Comparison of ENCODE assay signal across 16 cellular contexts in the genomic region with DNA sequence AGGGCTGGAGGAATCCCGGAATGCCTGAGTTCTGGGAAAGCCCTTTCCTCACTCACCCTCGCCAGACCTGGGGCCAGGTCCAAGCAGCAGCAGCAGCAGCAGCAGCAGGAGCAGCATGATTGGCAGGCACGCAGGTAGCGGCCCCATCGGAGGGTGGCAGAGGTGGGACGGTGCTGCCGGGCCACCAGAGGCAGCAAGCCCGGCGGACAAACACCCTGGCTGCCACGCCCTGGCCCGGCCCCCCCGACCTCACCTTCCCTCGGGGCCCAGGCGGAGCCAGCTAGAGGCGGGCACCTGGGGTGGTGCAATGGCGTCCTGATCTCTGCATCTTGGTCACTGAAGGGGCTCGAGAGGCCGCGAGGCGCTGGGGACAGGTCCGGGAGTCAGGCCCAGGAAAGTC.
A peak's percentile ranks its signal among the peaks of the same experiment; 100 is the strongest.
DNase-seq lines count a peak whose midpoint lies in the region; ATAC-seq, FAIRE-seq and TF ChIP-seq lines count a peak whose summit lies in the region.
"Had no signal": no experiment of that assay in that cellular context is flagged by ENCODE, and none has a peak within 500 bp of the region (broad histone marks: within the 10 kb centered on the region; RNA-seq: fewer than 3 reads in every experiment).

No MANE protein-coding gene starts in this region.

- no peak overlapping the region; the same call in 1 of the 2 replicates for H3K27ac Mint-ChIP-seq in GM23338
- H3K27ac Mint-ChIP-seq: activated B cell treated with CpG ODN at 0.5 μM for 24 hours; T-helper 1 cell treated with Interleukin-12 subunit alpha and Interleukin-12 subunit beta and Interleukin-4 antibody, amounts not matched to agents 30 μg/mL and 1 μg/mL, for 36 hours had no signal

- no peaks in the 10 kb centered on the region for H3F3A ChIP-seq in GM23338 (replicated peaks; ENCODE audit: low read depth)

- no peaks in the 10 kb centered on the region for H3K9me3 Mint-ChIP-seq in GM23338
- H3K9me3 Mint-ChIP-seq: activated B cell treated with CpG ODN at 0.5 μM for 24 hours; naive thymus-derived CD4-positive, alpha-beta T cell; T-helper 1 cell treated with Interleukin-12 subunit alpha and Interleukin-12 subunit beta and Interleukin-4 antibody, amounts not matched to agents 30 μg/mL and 1 μg/mL, for 36 hours had no signal

- whole genome bisulfite sequencing in A549 (ENCODE audit: missing lambda C conversion rate), result 50% methylated on average over 10 of the region's 21 CpGs

- H3K27me3 Mint-ChIP-seq in GM23338 (ENCODE audit: insufficient read depth, low read depth, poor library complexity), result peaks cover 11% of the 10 kb centered on the region
- H3K27me3 Mint-ChIP-seq: activated B cell treated with CpG ODN at 0.5 μM for 24 hours; naive thymus-derived CD4-positive, alpha-beta T cell had no signal

- H3K4me1 Mint-ChIP-seq in GM23338, result no peaks in the 10 kb centered on the region; the same call in 2 of the 3 replicates
- H3K4me1 Mint-ChIP-seq: activated B cell treated with CpG ODN at 0.5 μM for 24 hours had no signal

- H3K36me3 Mint-ChIP-seq in GM23338 (ENCODE audit: low read depth), result no peaks in the 10 kb centered on the region

- H3K4me3 Mint-ChIP-seq in GM23338, result peak overlapping the region; percentile 84
- H3K4me3 Mint-ChIP-seq: activated B cell treated with CpG ODN at 0.5 μM for 24 hours; naive thymus-derived CD4-positive, alpha-beta T cell; T-helper 1 cell treated with Interleukin-12 subunit alpha and Interleukin-12 subunit beta and Interleukin-4 antibody, amounts not matched to agents 30 μg/mL and 1 μg/mL, for 36 hours had no signal

- H2AFZ ChIP-seq in GM23338, result peak overlapping the region; percentile 72; the same call in 1 of the 2 replicates

- CTCF ChIA-PET in A549 (lab: Yijun Ruan, JAX), result no interaction called here

- no peaks in the 10 kb centered on the region for H3K79me2 ChIP-seq in GM23338 (replicated peaks; ENCODE audit: insufficient read depth)

- no peak for DNase-seq in A549 (ENCODE audit: low read depth in 1 of 2, low spot score in 1 of 2)
- DNase-seq in GM23338 (ENCODE audit: low spot score), result peak; percentile 68
- peak; percentile 52 for DNase-seq in ecto neural progenitor cell (ENCODE audit: low spot score)
- no peak for DNase-seq in lower lobe of right lung
- no peak for DNase-seq in GM03348 (ENCODE audit: low spot score)
- DNase-seq in amygdala (lab: John Stamatoyannopoulos, UW), result no peak
- no peak for DNase-seq in NCI-H187 (lab: John Stamatoyannopoulos, UW)
- DNase-seq: activated B cell treated with CpG ODN at 0.5 μM for 24 hours; DMS153; left cardiac atrium; naive thymus-derived CD4-positive, alpha-beta T cell; NK-92 treated with Interleukin-12 subunit alpha and Interleukin-12 subunit beta, amount 100 ng/mL, for 24 hours; substantia nigra had no signal

- H3K4me3 ChIP-seq in A549, result no peak overlapping the region
- peak overlapping the region; percentile 58 for H3K4me3 ChIP-seq in GM23338
- no peak overlapping the region for H3K4me3 ChIP-seq in lower lobe of right lung
- H3K4me3 ChIP-seq: coronary artery had no signal

- POLR2A ChIA-PET in A549 (lab: Yijun Ruan, JAX), result no interaction called here

- H3K4me1 ChIP-seq in A549 (0 out of 3 replicates have a peak, but pooled peaks cover 6% of the 10 kb centered on the region), GM23338 (ENCODE audit: insufficient read depth) (no peaks in the 10 kb centered on the region), lower lobe of right lung (no peaks in the 10 kb centered on the region)

- FAIRE-seq in A549 (lab: Jason Lieb, UNC), result no peak

- intact Hi-C loops in lower lobe of right lung (cut with DNase I), result no loop called here

- H3K4me2 ChIP-seq in A549 (peak overlapping the region; percentile 39; the same call in 2 of the 3 replicates), GM23338 (peak overlapping the region; percentile 81)

- H3K9me2 ChIP-seq in GM23338 (ENCODE audit: insufficient read depth), result no peaks in the 10 kb centered on the region

- H3K9me3 ChIP-seq in A549, result no peaks in the 10 kb centered on the region
- no peaks in the 10 kb centered on the region for H3K9me3 ChIP-seq in lower lobe of right lung

- peak overlapping the region in 1 of 2 experiments; percentile 47; a peak in 1 of 6 replicates for H3K27ac ChIP-seq in A549
- H3K27ac ChIP-seq in GM23338 (ENCODE audit: low read depth), result no peak overlapping the region
- no peak overlapping the region for H3K27ac ChIP-seq in lower lobe of right lung

- H3K27me3 ChIP-seq in GM23338 (ENCODE audit: insufficient read depth), result no peaks in the 10 kb centered on the region
- H3K27me3 ChIP-seq in lower lobe of right lung (ENCODE audit: low read depth), result no peaks in the 10 kb centered on the region

- peak; percentile 51 to 56; a peak in 3 of 6 replicates for ATAC-seq in A549
- peak; percentile 95 for ATAC-seq in GM23338
- peak; percentile 54 to 95 for ATAC-seq in lower lobe of right lung
- no peak for ATAC-seq in GM18519 (IDR thresholded peaks at IDR 0.05; ENCODE audit: low FRiP score, unreplicated experiment)

- H3K36me3 ChIP-seq in GM23338 (ENCODE audit: insufficient read depth) (no peaks in the 10 kb centered on the region), lower lobe of right lung (peaks cover 12% of the 10 kb centered on the region)

- no peak for TF ChIP-seq RAD21 in A549 (conservative IDR thresholded peaks at IDR 0.05 in 1 of 2, IDR thresholded peaks at IDR 0.05 in 1 of 2)

- H4K20me1 ChIP-seq in GM23338 (replicated peaks; ENCODE audit: insufficient read depth), result no peaks in the 10 kb centered on the region

- TF ChIP-seq POLR2A in A549 (IDR thresholded peaks at IDR 0.05; ENCODE audit: low read length), result no peak

- TF ChIP-seq CTCF in A549 (IDR thresholded peaks at IDR 0.05) (no peak), GM23338 (conservative IDR thresholded peaks at IDR 0.05; ENCODE audit: low read depth in 2 of 2) (no peak), lower lobe of right lung (IDR thresholded peaks at IDR 0.05) (no peak)

- TF ChIP-seq EP300 in A549 (IDR thresholded peaks at IDR 0.05), result no peak

TF ChIP-seq in A549, 52 proteins besides CTCF, POLR2A, EP300 and RAD21 (continues in another document):
- TF ChIP-seq GATA3 (IDR thresholded peaks at IDR 0.05; ENCODE audit: borderline replicate concordance) (no peak), FOSL2 (IDR thresholded peaks at IDR 0.05) (no peak), FOSL2 (CRISPR knock-in tag; IDR thresholded peaks at IDR 0.05) (no peak), MAFK (IDR thresholded peaks at IDR 0.05; ENCODE audit: partially characterized antibody) (no peak), CEBPB (IDR thresholded peaks at IDR 0.05) (no peak)
- TF ChIP-seq, protein P1, sequence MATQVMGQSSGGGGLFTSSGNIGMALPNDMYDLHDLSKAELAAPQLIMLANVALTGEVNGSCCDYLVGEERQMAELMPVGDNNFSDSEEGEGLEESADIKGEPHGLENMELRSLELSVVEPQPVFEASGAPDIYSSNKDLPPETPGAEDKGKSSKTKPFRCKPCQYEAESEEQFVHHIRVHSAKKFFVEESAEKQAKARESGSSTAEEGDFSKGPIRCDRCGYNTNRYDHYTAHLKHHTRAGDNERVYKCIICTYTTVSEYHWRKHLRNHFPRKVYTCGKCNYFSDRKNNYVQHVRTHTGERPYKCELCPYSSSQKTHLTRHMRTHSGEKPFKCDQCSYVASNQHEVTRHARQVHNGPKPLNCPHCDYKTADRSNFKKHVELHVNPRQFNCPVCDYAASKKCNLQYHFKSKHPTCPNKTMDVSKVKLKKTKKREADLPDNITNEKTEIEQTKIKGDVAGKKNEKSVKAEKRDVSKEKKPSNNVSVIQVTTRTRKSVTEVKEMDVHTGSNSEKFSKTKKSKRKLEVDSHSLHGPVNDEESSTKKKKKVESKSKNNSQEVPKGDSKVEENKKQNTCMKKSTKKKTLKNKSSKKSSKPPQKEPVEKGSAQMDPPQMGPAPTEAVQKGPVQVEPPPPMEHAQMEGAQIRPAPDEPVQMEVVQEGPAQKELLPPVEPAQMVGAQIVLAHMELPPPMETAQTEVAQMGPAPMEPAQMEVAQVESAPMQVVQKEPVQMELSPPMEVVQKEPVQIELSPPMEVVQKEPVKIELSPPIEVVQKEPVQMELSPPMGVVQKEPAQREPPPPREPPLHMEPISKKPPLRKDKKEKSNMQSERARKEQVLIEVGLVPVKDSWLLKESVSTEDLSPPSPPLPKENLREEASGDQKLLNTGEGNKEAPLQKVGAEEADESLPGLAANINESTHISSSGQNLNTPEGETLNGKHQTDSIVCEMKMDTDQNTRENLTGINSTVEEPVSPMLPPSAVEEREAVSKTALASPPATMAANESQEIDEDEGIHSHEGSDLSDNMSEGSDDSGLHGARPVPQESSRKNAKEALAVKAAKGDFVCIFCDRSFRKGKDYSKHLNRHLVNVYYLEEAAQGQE (IDR thresholded peaks at IDR 0.05), result no peak

TF ChIP-seq in GM23338, 12 proteins besides CTCF, POLR2A, EP300 and RAD21:
- TF ChIP-seq EZH2 (IDR thresholded peaks at IDR 0.05; ENCODE audit: low read depth, unreplicated experiment) (no peak), POLR2AphosphoS5 (IDR thresholded peaks at IDR 0.05; ENCODE audit: low read depth) (peak; percentile 38; the same call in 1 of the 2 replicates)

Comparison
In these comparisons a context has a peak if more than half of its experiments do, and no peak if none do; other contexts are left out.
1. DNase-seq: peak in GM23338 (single experiment) and ecto neural progenitor cell (single experiment); none in A549 (0 of 2), lower lobe of right lung (single experiment), GM03348 (single experiment), amygdala (0 of 56) and NCI-H187 (0 of 2).